ENCODE assay signal across 24 cellular contexts in genomic region chr2:199936554-199936953, GRCh38.
"Had no signal": no experiment of that assay in that cellular context is flagged by ENCODE, and none has a peak within 500 bp of the region (broad histone marks: within the 10 kb centered on the region; RNA-seq: fewer than 3 reads in every experiment).

No MANE protein-coding gene starts in this region.

- H3K4me1 Mint-ChIP-seq: central memory CD8-positive, alpha-beta T cell; memory B cell; natural killer cell; neural crest cell had no signal

- H3K36me3 Mint-ChIP-seq: natural killer cell had no signal

- ATAC-seq: effector memory CD8-positive, alpha-beta T cell; esophagus mucosa; gastrocnemius medialis; natural killer cell; sciatic nerve; stimulated activated naive CD8-positive, alpha-beta T cell treated with anti-CD3 and anti-CD28 coated beads, Interleukin-15, amount 100 ng/mL, for 72 hours had no signal

- H3K27ac Mint-ChIP-seq: effector memory CD8-positive, alpha-beta T cell; memory B cell; natural killer cell; stimulated activated naive CD8-positive, alpha-beta T cell treated with anti-CD3 and anti-CD28 coated beads, Interleukin-15, amount 100 ng/mL, for 72 hours had no signal

- H3K9me3 ChIP-seq: gastrocnemius medialis, neutrophil, suprapubic skin, vagina had no signal

- H3K9me3 Mint-ChIP-seq: central memory CD8-positive, alpha-beta T cell; effector memory CD8-positive, alpha-beta T cell; memory B cell; natural killer cell; neural crest cell; stimulated activated naive CD8-positive, alpha-beta T cell treated with anti-CD3 and anti-CD28 coated beads, Interleukin-15, amount 100 ng/mL, for 72 hours had no signal

- H3K4me1 ChIP-seq: suprapubic skin, vagina had no signal

- DNase-seq: cortex of kidney; effector memory CD8-positive, alpha-beta T cell; foreskin fibroblast; gastrocnemius medialis; head of caudate nucleus; natural killer cell; stimulated activated CD4-positive, alpha-beta T cell treated with anti-CD3 and anti-CD28 coated beads, Interleukin-12 subunit alpha, Interleukin-12 subunit beta, amount 100 ng/mL, for 4 hours; stimulated activated CD4-positive, alpha-beta T cell treated with anti-CD3 and anti-CD28 coated beads, Interleukin-1b, Interleukin-23, amount 100 ng/mL, for 48 hours; stimulated activated CD4-positive, alpha-beta T cell treated with anti-CD3 and anti-CD28 coated beads, Interleukin-4, amount 100 ng/mL, for 1 hour; stimulated activated CD8-positive, alpha-beta memory T cell treated with anti-CD3 and anti-CD28 coated beads, Interleukin-4, amount 100 ng/mL, for 48 hours; stimulated activated naive CD4-positive, alpha-beta T cell; stimulated activated naive CD8-positive, alpha-beta T cell treated with anti-CD3 and anti-CD28 coated beads, Interleukin-15, amount 100 ng/mL, for 72 hours; trophoblast cell had no signal

- H3K27ac ChIP-seq: neutrophil, suprapubic skin, vagina had no signal

- FAIRE-seq: endometrium had no signal

- H3K4me3 ChIP-seq: gastrocnemius medialis, lung, smooth muscle cell, suprapubic skin, vagina had no signal

- H3K27me3 Mint-ChIP-seq: central memory CD8-positive, alpha-beta T cell; effector memory CD8-positive, alpha-beta T cell; memory B cell; stimulated activated naive CD8-positive, alpha-beta T cell treated with anti-CD3 and anti-CD28 coated beads, Interleukin-15, amount 100 ng/mL, for 72 hours had no signal

- H3K4me3 Mint-ChIP-seq: central memory CD8-positive, alpha-beta T cell; effector memory CD8-positive, alpha-beta T cell; memory B cell; natural killer cell; neural crest cell; stimulated activated naive CD8-positive, alpha-beta T cell treated with anti-CD3 and anti-CD28 coated beads, Interleukin-15, amount 100 ng/mL, for 72 hours had no signal
